In the genomic region with DNA sequence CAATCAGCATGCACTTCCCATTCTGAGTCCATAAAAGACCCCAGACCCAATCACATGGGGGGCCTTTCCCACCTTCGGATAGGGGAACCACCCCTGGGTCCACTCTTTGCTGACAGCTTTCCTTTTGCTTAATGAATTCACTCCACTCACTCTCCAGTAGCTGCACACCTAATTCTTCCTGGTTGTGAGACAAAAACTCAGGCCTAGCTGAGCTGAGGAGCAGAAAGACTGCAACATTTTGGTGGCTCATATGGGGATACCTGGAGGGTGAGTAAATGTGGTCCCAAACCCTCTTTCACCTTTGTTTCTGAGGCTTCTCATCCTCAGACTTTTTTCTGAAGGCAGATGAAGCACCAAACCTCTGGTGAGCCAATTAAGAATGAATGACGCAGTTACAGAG, we compare ENCODE assay signal across 30 cellular contexts.
"Had no signal": no experiment of that assay in that cellular context is flagged by ENCODE, and none has a peak within 500 bp of the region (broad histone marks: within the 10 kb centered on the region; RNA-seq: fewer than 3 reads in every experiment).

No MANE protein-coding gene starts in this region.

- H3K4me1 ChIP-seq: ascending aorta, SJCRH30 had no signal

- H3K36me3 Mint-ChIP-seq: activated naive CD4-positive, alpha-beta T cell treated with anti-CD3 and anti-CD28 coated beads, Interleukin-2, amount 50 U/mL, for 24 hours; activated naive CD8-positive, alpha-beta T cell treated with anti-CD3 and anti-CD28 coated beads, Interleukin-2, amount 10 ng/mL, durations not matched to agents 7 days and 5 days had no signal

- H3K27ac Mint-ChIP-seq: activated CD4-positive, alpha-beta T cell treated with anti-CD3 and anti-CD28 coated beads, Interleukin-2, amount 10 ng/mL, durations not matched to agents 24 days and 14 days; activated CD8-positive, alpha-beta T cell treated with anti-CD3 and anti-CD28 coated beads for 36 hours; activated naive CD4-positive, alpha-beta T cell treated with anti-CD3 and anti-CD28 coated beads, Interleukin-2, amount 50 U/mL, for 24 hours; activated naive CD8-positive, alpha-beta T cell treated with anti-CD3 and anti-CD28 coated beads, Interleukin-2, amount 10 ng/mL, durations not matched to agents 7 days and 5 days; activated T-cell treated with anti-CD3 and anti-CD28 coated beads, Interleukin-2, amount 50 U/mL, for 72 hours; activated T-helper 17 cell treated with anti-CD3 and anti-CD28 coated beads, Interleukin-2, amount 50 U/mL, for 72 hours; T-helper 1 cell treated with Interleukin-12 subunit alpha and Interleukin-12 subunit beta and Interleukin-4 antibody, amounts not matched to agents 30 μg/mL and 1 μg/mL, for 36 hours; T-helper 2 cell treated with Interferon-gamma antibody and Interleukin-4, amounts not matched to agents 5 μg/mL and 100 μg/mL, for 36 hours had no signal

- H3K4me1 Mint-ChIP-seq: activated CD4-positive, alpha-beta T cell treated with anti-CD3 and anti-CD28 coated beads, Interleukin-2, amount 10 ng/mL, durations not matched to agents 24 days and 14 days; activated naive CD4-positive, alpha-beta T cell treated with anti-CD3 and anti-CD28 coated beads, Interleukin-2, amount 50 U/mL, for 24 hours had no signal

- H3K27ac ChIP-seq: ascending aorta, SJCRH30, SK-N-MC had no signal

- H3K9me3 ChIP-seq: ascending aorta, MG63 had no signal

- H3K36me3 ChIP-seq: ascending aorta, MG63, SJCRH30 had no signal

- H3K4me3 ChIP-seq: ascending aorta, MG63, SJCRH30, SK-N-MC had no signal

- ATAC-seq: activated CD8-positive, alpha-beta T cell treated with anti-CD3 and anti-CD28 coated beads for 36 hours; activated T-cell treated with anti-CD3 and anti-CD28 coated beads, Interleukin-2, amount 50 U/mL, for 72 hours; activated T-helper 17 cell treated with anti-CD3 and anti-CD28 coated beads, Interleukin-2, amount 50 U/mL, for 72 hours; Panc1 had no signal

- DNase-seq: activated CD4-positive, alpha-beta T cell treated with anti-CD3 and anti-CD28 coated beads, Interleukin-2, amount 10 ng/mL, durations not matched to agents 24 days and 14 days; activated CD4-positive, alpha-beta T cell treated with anti-CD3 and anti-CD28 coated beads, Interleukin-2, amount 50 U/mL, for 4 hours; activated CD8-positive, alpha-beta T cell treated with anti-CD3 and anti-CD28 coated beads for 36 hours; activated gamma-delta T cell; activated naive CD4-positive, alpha-beta T cell treated with Interleukin-2 at 50 U/mL for 16 hours; activated naive CD8-positive, alpha-beta T cell treated with anti-CD3 and anti-CD28 coated beads, Interleukin-2, amount 10 ng/mL, durations not matched to agents 7 days and 5 days; activated T-cell treated with anti-CD3 and anti-CD28 coated beads, Interleukin-2, amount 50 U/mL, for 1 hour; activated T-cell treated with anti-CD3 and anti-CD28 coated beads, Interleukin-2, amount 50 U/mL, for 72 hours; amygdala; Kasumi-1; KG1; MG63; NCI-H1048; NCI-H1105 treated with DMSO at 0.1 percent for 48 hours; NCI-H1436; NCI-H1694; NCI-H1930; NCI-H2081 treated with DMSO at 0.1 percent for 48 hours; NCI-H226; NCI-H446 treated with DMSO at 0.1 percent for 48 hours; NCI-H524 treated with DMSO at 0.1 percent for 48 hours; SHP77; SJCRH30 had no signal

- H3K27me3 Mint-ChIP-seq: activated CD4-positive, alpha-beta T cell treated with anti-CD3 and anti-CD28 coated beads, Interleukin-2, amount 10 ng/mL, durations not matched to agents 24 days and 14 days; activated CD8-positive, alpha-beta T cell treated with anti-CD3 and anti-CD28 coated beads for 36 hours; activated naive CD8-positive, alpha-beta T cell treated with anti-CD3 and anti-CD28 coated beads, Interleukin-2, amount 10 ng/mL, durations not matched to agents 7 days and 5 days had no signal

- H3K4me3 Mint-ChIP-seq: activated CD4-positive, alpha-beta T cell treated with anti-CD3 and anti-CD28 coated beads, Interleukin-2, amount 10 ng/mL, durations not matched to agents 24 days and 14 days; activated CD8-positive, alpha-beta T cell treated with anti-CD3 and anti-CD28 coated beads for 36 hours; activated naive CD4-positive, alpha-beta T cell treated with anti-CD3 and anti-CD28 coated beads, Interleukin-2, amount 50 U/mL, for 24 hours; activated naive CD8-positive, alpha-beta T cell treated with anti-CD3 and anti-CD28 coated beads, Interleukin-2, amount 10 ng/mL, durations not matched to agents 7 days and 5 days; activated T-cell treated with anti-CD3 and anti-CD28 coated beads, Interleukin-2, amount 50 U/mL, for 72 hours; activated T-helper 17 cell treated with anti-CD3 and anti-CD28 coated beads, Interleukin-2, amount 50 U/mL, for 72 hours; T-helper 1 cell treated with Interleukin-12 subunit alpha and Interleukin-12 subunit beta and Interleukin-4 antibody, amounts not matched to agents 30 μg/mL and 1 μg/mL, for 36 hours; T-helper 2 cell treated with Interferon-gamma antibody and Interleukin-4, amounts not matched to agents 5 μg/mL and 100 μg/mL, for 36 hours had no signal
